8 cellular contexts compared by ENCODE assay signal in the genomic region with DNA sequence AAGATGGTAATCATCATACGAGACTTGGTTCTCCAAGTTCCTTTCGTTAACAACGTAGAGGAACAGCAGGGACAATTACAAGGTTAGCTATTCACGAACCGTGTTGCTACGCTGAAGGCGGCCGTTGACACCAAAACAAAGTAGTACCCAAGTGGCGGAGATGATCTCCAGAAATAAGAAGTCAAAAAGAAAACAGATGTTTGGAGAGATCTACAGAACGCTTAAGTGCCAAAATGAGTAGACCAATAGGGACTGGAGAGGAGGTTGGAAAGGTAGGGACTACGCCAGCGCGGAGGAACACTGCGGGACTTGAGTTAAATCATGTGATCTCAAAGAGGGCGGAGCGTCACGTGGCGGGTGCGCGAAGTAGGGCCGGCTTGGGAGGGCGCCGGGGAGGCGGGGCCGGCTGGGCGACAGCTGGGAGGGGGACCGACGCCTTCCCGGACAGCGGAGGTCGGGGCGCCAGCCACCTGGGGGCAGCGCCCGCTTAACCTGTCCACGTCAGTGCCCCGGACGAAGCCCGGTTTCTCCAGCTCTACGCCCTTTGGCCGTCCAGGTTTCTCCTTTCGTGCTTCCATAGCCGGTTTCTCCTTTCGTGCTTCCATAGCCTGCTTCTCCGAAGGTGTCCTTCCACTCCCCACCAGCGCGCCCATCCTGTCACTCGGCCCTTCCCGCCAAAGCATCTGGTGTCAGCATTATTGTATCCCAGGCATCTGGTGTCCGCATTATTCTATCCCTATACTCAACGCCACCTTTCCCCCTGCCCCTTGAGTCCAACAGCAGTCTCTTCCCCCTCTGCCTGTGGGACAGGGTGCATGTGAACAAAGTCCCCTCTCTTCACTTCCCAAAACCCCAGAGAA. TPM values are rescaled to one million over a fixed set of nuclear protein-coding genes. Genes with fewer than 3 reads are reported as not detected.
DNase-seq lines count a peak whose midpoint lies in the region; ATAC-seq and TF ChIP-seq lines count a peak whose summit lies in the region.

No MANE protein-coding gene starts in this region.

- H3K4me1 ChIP-seq in KMS-11 (ENCODE audit: low read depth, poor library complexity, severe bottlenecking) (no peaks in the 10 kb centered on the region), Peyer's patch (peaks cover 0 to 25% (median 13%) of the 10 kb centered on the region in 4 donors)

- H4K20me1 ChIP-seq in KMS-11 (ENCODE audit: insufficient read depth): no peaks in the 10 kb centered on the region

- peak overlapping the region; percentile 97 to 100 (median 99) for H3K27ac Mint-ChIP-seq in naive thymus-derived CD8-positive, alpha-beta T cell
- H3K27ac Mint-ChIP-seq in stimulated activated memory B cell treated with anti-CD40 and anti-IgM and Interleukin-4, amounts not matched to agents 10 μg/mL and 1 μg/mL and 100 μg/mL, for 72 hours: peak overlapping the region; percentile 94

- peak; percentile 38 for ATAC-seq in GM21528 (IDR thresholded peaks at IDR 0.05; ENCODE audit: low FRiP score, unreplicated experiment)
- peak; percentile 37 to 51 for ATAC-seq in naive thymus-derived CD8-positive, alpha-beta T cell
- peak; percentile 71 for ATAC-seq in stimulated activated memory B cell treated with anti-CD40 and anti-IgM and Interleukin-4, amounts not matched to agents 10 μg/mL and 1 μg/mL and 100 μg/mL, for 72 hours

- no peaks in the 10 kb centered on the region for H3K36me3 ChIP-seq in KMS-11 (ENCODE audit: insufficient read depth)
- peaks cover 0 to 48% (median 0%) of the 10 kb centered on the region in 3 donors for H3K36me3 ChIP-seq in Peyer's patch

- peaks cover 0 to 3% (median 0%) of the 10 kb centered on the region in 5 donors for H3K27me3 Mint-ChIP-seq in naive thymus-derived CD8-positive, alpha-beta T cell
- no peaks in the 10 kb centered on the region for H3K27me3 Mint-ChIP-seq in stimulated activated memory B cell treated with anti-CD40 and anti-IgM and Interleukin-4, amounts not matched to agents 10 μg/mL and 1 μg/mL and 100 μg/mL, for 72 hours

- peaks cover 0 to 46% (median 4%) of the 10 kb centered on the region in 3 donors for H3K36me3 Mint-ChIP-seq in naive thymus-derived CD8-positive, alpha-beta T cell
- H3K36me3 Mint-ChIP-seq in stimulated activated memory B cell treated with anti-CD40 and anti-IgM and Interleukin-4, amounts not matched to agents 10 μg/mL and 1 μg/mL and 100 μg/mL, for 72 hours: peaks cover 42% of the 10 kb centered on the region

- POLR2A ChIA-PET in naive thymus-derived CD8-positive, alpha-beta T cell (lab: Charles Lee): interaction anchor here (0.6 to 18.2 kb wide), 17 partner anchors 7 to 925 kb away, joined by 3 to 371 read pairs (median 4); partner anchors contain the start of genes ACADVL, ACAP1, CTDNEP1 and DLG4

- H3K27ac ChIP-seq in KMS-11 (peak overlapping the region; percentile 39), Peyer's patch (peak overlapping the region; percentile 98 to 99 (median 98))

- peak overlapping the region; percentile 83 to 100 (median 97) for H3K4me3 Mint-ChIP-seq in naive thymus-derived CD8-positive, alpha-beta T cell
- peak overlapping the region; percentile 97 for H3K4me3 Mint-ChIP-seq in stimulated activated memory B cell treated with anti-CD40 and anti-IgM and Interleukin-4, amounts not matched to agents 10 μg/mL and 1 μg/mL and 100 μg/mL, for 72 hours

- DNase-seq in D341Med (ENCODE audit: low spot score): peak; percentile 86
- DNase-seq in Peyer's patch: peak; percentile 97 to 99 (median 97)
- peak; percentile 87 to 89 for DNase-seq in activated T-helper 1 cell treated with anti-CD3 and anti-CD28 coated beads, Interleukin-2, amount 50 U/mL, for 16 hours (ENCODE audit: low read depth in 1 of 2, low spot score in 1 of 2)
- DNase-seq in fibroblast of mammary gland (ENCODE audit: low read depth): peak; percentile 95
- DNase-seq in naive thymus-derived CD8-positive, alpha-beta T cell: peak; percentile 89 to 99 (median 92)

- peaks cover 0 to 2% (median 0%) of the 10 kb centered on the region in 9 donors for H3K9me3 Mint-ChIP-seq in naive thymus-derived CD8-positive, alpha-beta T cell
- H3K9me3 Mint-ChIP-seq in stimulated activated memory B cell treated with anti-CD40 and anti-IgM and Interleukin-4, amounts not matched to agents 10 μg/mL and 1 μg/mL and 100 μg/mL, for 72 hours: no peaks in the 10 kb centered on the region

- peaks cover 28 to 51% (median 41%) of the 10 kb centered on the region in 4 donors for H3K4me1 Mint-ChIP-seq in naive thymus-derived CD8-positive, alpha-beta T cell
- peaks cover 35% of the 10 kb centered on the region for H3K4me1 Mint-ChIP-seq in stimulated activated memory B cell treated with anti-CD40 and anti-IgM and Interleukin-4, amounts not matched to agents 10 μg/mL and 1 μg/mL and 100 μg/mL, for 72 hours

- no peaks in the 10 kb centered on the region for H3K79me2 ChIP-seq in KMS-11 (ENCODE audit: insufficient read depth, low read depth)

- no peaks in the 10 kb centered on the region for H3K9me3 ChIP-seq in Peyer's patch

- TF ChIP-seq CTCF in KMS-11 (conservative IDR thresholded peaks at IDR 0.05; ENCODE audit: low read depth, low read length): no peak
- TF ChIP-seq CTCF in Peyer's patch (IDR thresholded peaks at IDR 0.05): peak in 3 of 6 experiments; percentile 5 to 25 (median 5)
- no peak for TF ChIP-seq CTCF in fibroblast of mammary gland (conservative IDR thresholded peaks at IDR 0.05; ENCODE audit: control insufficient read depth, insufficient read depth, low read depth, low read length)

- no peaks in the 10 kb centered on the region for H3K27me3 ChIP-seq in KMS-11 (ENCODE audit: insufficient read depth, low read depth)
- H3K27me3 ChIP-seq in Peyer's patch: no peaks in the 10 kb centered on the region

- peak overlapping the region; percentile 39; the same call in 1 of the 2 replicates for H3K9ac ChIP-seq in KMS-11

- TF ChIP-seq POLR2A in Peyer's patch (IDR thresholded peaks at IDR 0.05): peak; percentile 47 to 59

- H2AFZ ChIP-seq in KMS-11 (ENCODE audit: low read depth): peak overlapping the region; percentile 34; the same call in 1 of the 2 replicates

- H3K4me3 ChIP-seq in KMS-11 (IDR thresholded peaks at IDR 0.05; ENCODE audit: insufficient read depth, low read depth, low read length): no peak overlapping the region
- peak overlapping the region; percentile 81 to 95 (median 88) for H3K4me3 ChIP-seq in Peyer's patch
- peak overlapping the region; percentile 74 for H3K4me3 ChIP-seq in fibroblast of mammary gland (ENCODE audit: control insufficient read depth, low read depth, low read length)

- H3K4me2 ChIP-seq in KMS-11: no peak overlapping the region

RNA-seq across cellular contexts. Expression of gene GABARAP, which starts 0.7 kb away (rescaled TPM):
- total RNA-seq in Peyer's patch: 100 to 1,000 TPM; 288 to 521 (median 367) TPM
- total RNA-seq in naive thymus-derived CD8-positive, alpha-beta T cell: 100 to 1,000 TPM; 268 to 280 TPM
- 100 to 1,000 TPM; 799 to 964 (median 817) TPM for polyA plus RNA-seq in naive thymus-derived CD8-positive, alpha-beta T cell

RNA-seq across cellular contexts. Expression of gene PHF23, which starts 3.7 kb away (rescaled TPM):
- total RNA-seq in Peyer's patch: 10 to 100 TPM; 22.2 to 38.8 (median 35.1) TPM
- total RNA-seq in naive thymus-derived CD8-positive, alpha-beta T cell: 10 to 100 TPM; 49.9 to 53.9 TPM
- polyA plus RNA-seq in naive thymus-derived CD8-positive, alpha-beta T cell: 10 to 100 TPM; 18.1 to 35.7 (median 22.2) TPM

RNA-seq across cellular contexts. Expression of gene CTDNEP1, which starts 8.6 kb away (rescaled TPM):
- 10 to 100 TPM; 55.3 to 86.9 (median 76.4) TPM for total RNA-seq in Peyer's patch
- total RNA-seq in naive thymus-derived CD8-positive, alpha-beta T cell: 100 to 1,000 TPM; 138 to 142 TPM
- 10 to 100 TPM; 33.6 to 42.3 (median 39.7) TPM for polyA plus RNA-seq in naive thymus-derived CD8-positive, alpha-beta T cell

RNA-seq across cellular contexts. Expression of gene DVL2, which starts 8.6 kb away (rescaled TPM):
- total RNA-seq in Peyer's patch: 10 to 100 TPM; 42.1 to 61.9 (median 50.1) TPM
- 10 to 100 TPM; 80.7 to 81.5 TPM for total RNA-seq in naive thymus-derived CD8-positive, alpha-beta T cell
- 10 to 100 TPM; 19.3 to 26.5 (median 19.3) TPM for polyA plus RNA-seq in naive thymus-derived CD8-positive, alpha-beta T cell

RNA-seq across cellular contexts. Expression of gene ELP5, which starts 9.1 kb away (rescaled TPM):
- 10 to 100 TPM; 15.1 to 75.1 (median 29.0) TPM for total RNA-seq in Peyer's patch
- 10 to 100 TPM; 35.1 to 36.1 TPM for total RNA-seq in naive thymus-derived CD8-positive, alpha-beta T cell
- 10 to 100 TPM; 55.5 to 94.0 (median 70.8) TPM for polyA plus RNA-seq in naive thymus-derived CD8-positive, alpha-beta T cell
